Comparison of ENCODE assay signal across 22 cellular contexts in the genomic region with DNA sequence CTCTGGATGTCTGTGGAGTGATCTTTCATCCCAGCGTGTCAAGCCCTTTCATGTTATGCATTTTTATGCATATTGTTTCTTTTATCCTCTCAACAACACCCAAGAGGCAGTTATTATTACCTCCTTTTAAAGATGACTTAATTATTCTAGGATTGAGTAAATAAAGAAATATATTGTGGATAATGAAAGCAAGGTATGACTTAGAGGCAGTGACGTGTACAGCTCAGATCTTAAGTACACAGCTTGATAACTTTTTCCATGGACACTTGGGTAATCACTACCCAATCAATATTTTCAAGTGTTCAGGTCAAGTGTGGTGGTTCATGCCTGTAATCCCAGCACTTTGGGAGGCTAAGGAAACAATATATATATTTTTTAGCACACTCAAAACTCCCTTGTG. TPM values are rescaled to one million over a fixed set of nuclear protein-coding genes. Genes with fewer than 3 reads are reported as not detected.
DNase-seq lines count a peak whose midpoint lies in the region; ATAC-seq and TF ChIP-seq lines count a peak whose summit lies in the region.
"Had no signal": no experiment of that assay in that cellular context is flagged by ENCODE, and none has a peak within 500 bp of the region (broad histone marks: within the 10 kb centered on the region; RNA-seq: fewer than 3 reads in every experiment).

No MANE protein-coding gene starts in this region.

- no peak overlapping the region for H3K4me3 ChIP-seq in hepatocyte
- H3K4me3 ChIP-seq: A549, PC-9 had no signal

- no peaks in the 10 kb centered on the region for H3K9me2 ChIP-seq in hepatocyte (replicated peaks; ENCODE audit: insufficient read depth)

- H4K20me1 ChIP-seq in hepatocyte (ENCODE audit: insufficient read depth, poor library complexity, severe bottlenecking), result no peaks in the 10 kb centered on the region

- no peak overlapping the region for H3K27ac Mint-ChIP-seq in activated CD8-positive, alpha-beta memory T cell treated with anti-CD3 and anti-CD28 coated beads, Interleukin-2, amount 10 ng/mL, durations not matched to agents 7 days and 5 days

- peak overlapping the region; percentile 41 for H3K27ac ChIP-seq in hepatocyte
- H3K27ac ChIP-seq: A549, C4-2B, PC-9 had no signal

- no peak overlapping the region for H2AFZ ChIP-seq in hepatocyte
- H2AFZ ChIP-seq: PC-9 had no signal

- H3K4me1 Mint-ChIP-seq in activated CD8-positive, alpha-beta memory T cell treated with anti-CD3 and anti-CD28 coated beads, Interleukin-2, amount 10 ng/mL, durations not matched to agents 7 days and 5 days, result peaks cover 16% of the 10 kb centered on the region

- no peaks in the 10 kb centered on the region for H3K27me3 ChIP-seq in hepatocyte

- H3K4me3 Mint-ChIP-seq in activated CD8-positive, alpha-beta memory T cell treated with anti-CD3 and anti-CD28 coated beads, Interleukin-2, amount 10 ng/mL, durations not matched to agents 7 days and 5 days, result no peak overlapping the region

- H3K9me3 Mint-ChIP-seq in activated CD8-positive, alpha-beta memory T cell treated with anti-CD3 and anti-CD28 coated beads, Interleukin-2, amount 10 ng/mL, durations not matched to agents 7 days and 5 days (ENCODE audit: low read depth), result no peaks in the 10 kb centered on the region

- H3K79me2 ChIP-seq in hepatocyte, result no peaks in the 10 kb centered on the region

- no peak overlapping the region for H3K4me2 ChIP-seq in hepatocyte
- H3K4me2 ChIP-seq: A549, PC-9 had no signal

- peaks cover 13% of the 10 kb centered on the region for H3K4me1 ChIP-seq in hepatocyte (ENCODE audit: insufficient read depth)
- H3K4me1 ChIP-seq: A549 had no signal

- H3K27me3 Mint-ChIP-seq in activated CD8-positive, alpha-beta memory T cell treated with anti-CD3 and anti-CD28 coated beads, Interleukin-2, amount 10 ng/mL, durations not matched to agents 7 days and 5 days, result no peaks in the 10 kb centered on the region

- CTCF ChIA-PET in activated CD8-positive, alpha-beta memory T cell treated with anti-CD3 and anti-CD28 coated beads, Interleukin-2, amount 10 ng/mL, durations not matched to agents 7 days and 5 days (lab: Charles Lee), result interaction anchor here (1.0 to 1.2 kb wide), 2 partner anchors 34 to 76 kb away, joined by 3 to 4 read pairs; no protein-coding TSS in a partner anchor

- ATAC-seq in activated CD8-positive, alpha-beta memory T cell treated with anti-CD3 and anti-CD28 coated beads, Interleukin-2, amount 10 ng/mL, durations not matched to agents 7 days and 5 days, result peak; percentile 50
- peak; percentile 34 for ATAC-seq in GM19351 (IDR thresholded peaks at IDR 0.05; ENCODE audit: unreplicated experiment)
- peak; percentile 22 for ATAC-seq in HG02885 (IDR thresholded peaks at IDR 0.05; ENCODE audit: poor library complexity, unreplicated experiment)
- no peak for ATAC-seq in GM21786 (IDR thresholded peaks at IDR 0.05; ENCODE audit: unreplicated experiment)
- ATAC-seq: A549 had no signal

- no peaks in the 10 kb centered on the region for H3K36me3 Mint-ChIP-seq in activated CD8-positive, alpha-beta memory T cell treated with anti-CD3 and anti-CD28 coated beads, Interleukin-2, amount 10 ng/mL, durations not matched to agents 7 days and 5 days

- no peaks in the 10 kb centered on the region for H3K36me3 ChIP-seq in hepatocyte (replicated peaks; ENCODE audit: insufficient read depth, low read depth)

- no peak for TF ChIP-seq CTCF in hepatocyte (IDR thresholded peaks at IDR 0.05; ENCODE audit: poor library complexity)

- no peak for DNase-seq in activated CD8-positive, alpha-beta memory T cell treated with anti-CD3 and anti-CD28 coated beads, Interleukin-2, amount 10 ng/mL, durations not matched to agents 7 days and 5 days
- no peak for DNase-seq in activated CD8-positive, alpha-beta memory T cell treated with anti-CD3 and anti-CD28 coated beads for 24 hours
- DNase-seq in hepatocyte (ENCODE audit: low spot score) (no peak), mucosa of gallbladder (ENCODE audit: low spot score) (no peak)
- DNase-seq in activated CD4-positive, alpha-beta T cell treated with anti-CD3 and anti-CD28 coated beads, Interleukin-2, amount 50 U/mL, for 4 hours, result no peak
- DNase-seq: DMS 273 treated with DMSO at 0.1 percent for 48 hours, GF-D8, IMR-90, NCI-H1105, NCI-H1694 treated with DMSO at 0.1 percent for 48 hours, NCI-H2107, NCI-H2227 treated with DMSO at 0.1 percent for 48 hours, NCI-H524, PC-9 had no signal

- no peaks in the 10 kb centered on the region for H3K9me3 ChIP-seq in hepatocyte (ENCODE audit: low read depth)
- H3K9me3 ChIP-seq: A549 had no signal

- 82% methylated on average over 2 of the region's 2 CpGs for whole genome bisulfite sequencing in hepatocyte (ENCODE audit: low lambda C conversion rate, missing lambda C conversion rate)

RNA-seq across cellular contexts. Expression of a gene that starts 42.7 kb away (rescaled TPM):
- total RNA-seq in activated CD8-positive, alpha-beta memory T cell treated with anti-CD3 and anti-CD28 coated beads, Interleukin-2, amount 10 ng/mL, durations not matched to agents 7 days and 5 days, result 100 to 1,000 TPM; 177 to 208 TPM
- total RNA-seq in hepatocyte (17.7 and 20.8 TPM in 2 replicates), mucosa of gallbladder (27.6 TPM)
- polyA plus RNA-seq in hepatocyte, result 11.7 and 17.5 TPM in 2 replicates
- total RNA-seq: Daoy, H1, HT1080 had no signal
- polyA plus RNA-seq: A549, H1 had no signal
